Comparison of ENCODE assay signal across 9 cellular contexts in genomic region chr2:4763009-4763408, GRCh38.
DNase-seq lines count a peak whose midpoint lies in the region; ATAC-seq and TF ChIP-seq lines count a peak whose summit lies in the region.
"Had no signal": no experiment of that assay in that cellular context is flagged by ENCODE, and none has a peak within 500 bp of the region (broad histone marks: within the 10 kb centered on the region; RNA-seq: fewer than 3 reads in every experiment).

No MANE protein-coding gene starts in this region.

- CTCF ChIA-PET in A673 (lab: Charles Lee): interaction anchor here (0.5 to 2.0 kb wide), 13 partner anchors 13 to 1182 kb away, joined by 3 to 29 read pairs (median 3); no protein-coding TSS in a partner anchor
- CTCF ChIA-PET in OCI-LY7 (lab: Charles Lee; ENCODE audit: unreplicated experiment): no interaction called here

- no peaks in the 10 kb centered on the region for H4K20me1 ChIP-seq in OCI-LY7 (ENCODE audit: insufficient read depth, low read length)

- H3K9me2 ChIP-seq in OCI-LY7 (ENCODE audit: insufficient read depth, low read length): no peaks in the 10 kb centered on the region

- H3K4me3 ChIP-seq in A673 (ENCODE audit: low read depth, low read length, poor library complexity, severe bottlenecking): no peak overlapping the region
- H3K4me3 ChIP-seq in OCI-LY7 (ENCODE audit: low read depth, low read length, poor library complexity, severe bottlenecking): no peak overlapping the region

- H3K27ac Mint-ChIP-seq in activated naive CD4-positive, alpha-beta T cell treated with anti-CD3 and anti-CD28 coated beads, Interleukin-2, amount 50 U/mL, for 72 hours: no peak overlapping the region
- H3K27ac Mint-ChIP-seq: memory B cell had no signal

- intact Hi-C loops in A673 (cut with micrococcal nuclease; ENCODE audit: unreplicated experiment) (loop anchor here (1.0 to 10.0 kb wide), 6 partner anchors 178 to 806 kb away; no protein-coding TSS in a partner anchor), OCI-LY7 (cut with micrococcal nuclease; ENCODE audit: unreplicated experiment) (loop anchor here (1.0 to 10.0 kb wide), 2 partner anchors 408 to 804 kb away; no protein-coding TSS in a partner anchor), head of caudate nucleus (cut with DNase I) (no loop called here)

- H2AFZ ChIP-seq in OCI-LY7 (ENCODE audit: low read length): no peak overlapping the region

- DNase-seq in A673 (ENCODE audit: low spot score) (peak; percentile 94), KG1 (lab: John Stamatoyannopoulos, UW) (peak; percentile 1), OCI-LY7 (ENCODE audit: low spot score) (peak; percentile 55), head of caudate nucleus (peak in 25 of 42 donors; percentile 5 to 61 (median 23)), SKM-1 (lab: John Stamatoyannopoulos, UW; ENCODE audit: unreplicated experiment) (no peak)
- no peak for DNase-seq in activated naive CD4-positive, alpha-beta T cell treated with anti-CD3 and anti-CD28 coated beads, Interleukin-2, amount 50 U/mL, for 72 hours (ENCODE audit: low spot score in 2 of 2)

- BruUV-seq in A673 (replicated peaks; lab: Mats Ljungman, UMichigan) (TSS peak; percentile 89), OCI-LY7 (replicated peaks; lab: Mats Ljungman, UMichigan) (no TSS peak)

- H3K36me3 ChIP-seq in A673 (ENCODE audit: insufficient read depth, low read length, poor library complexity, severe bottlenecking) (no peaks in the 10 kb centered on the region), OCI-LY7 (ENCODE audit: insufficient read depth, low read length) (no peaks in the 10 kb centered on the region)

- peaks cover 23 to 25% of the 10 kb centered on the region in 2 donors for H3K9me3 Mint-ChIP-seq in activated naive CD4-positive, alpha-beta T cell treated with anti-CD3 and anti-CD28 coated beads, Interleukin-2, amount 50 U/mL, for 72 hours

- peaks cover 4% of the 10 kb centered on the region for H3K9me3 ChIP-seq in A673 (ENCODE audit: low read depth, low read length, poor library complexity, severe bottlenecking)
- no peaks in the 10 kb centered on the region for H3K9me3 ChIP-seq in OCI-LY7 (ENCODE audit: low read length)

- H3K27ac ChIP-seq in A673 (ENCODE audit: low read depth, low read length, poor library complexity, severe bottlenecking): peak overlapping the region; percentile 84
- no peak overlapping the region for H3K27ac ChIP-seq in OCI-LY7 (ENCODE audit: low read depth, low read length, poor library complexity, severe bottlenecking)

- ATAC-seq in GM19324 (IDR thresholded peaks at IDR 0.05; ENCODE audit: low FRiP score, unreplicated experiment): no peak
- no peak for ATAC-seq in GM19351 (IDR thresholded peaks at IDR 0.05; ENCODE audit: unreplicated experiment)
- ATAC-seq in activated naive CD4-positive, alpha-beta T cell treated with anti-CD3 and anti-CD28 coated beads, Interleukin-2, amount 50 U/mL, for 72 hours: no peak

- H3K4me2 ChIP-seq in OCI-LY7 (ENCODE audit: low read length): no peak overlapping the region

- H3K4me1 ChIP-seq in A673 (ENCODE audit: insufficient read depth, low read length, poor library complexity, severe bottlenecking): peaks cover 42% of the 10 kb centered on the region
- H3K4me1 ChIP-seq in OCI-LY7 (ENCODE audit: insufficient read depth, low read length, poor library complexity, severe bottlenecking): no peaks in the 10 kb centered on the region

- H3K79me2 ChIP-seq in OCI-LY7 (ENCODE audit: insufficient read depth, low read depth, low read length): no peaks in the 10 kb centered on the region

- H3K36me3 Mint-ChIP-seq in activated naive CD4-positive, alpha-beta T cell treated with anti-CD3 and anti-CD28 coated beads, Interleukin-2, amount 50 U/mL, for 72 hours: peaks cover 0 to 5% of the 10 kb centered on the region in 2 donors
- H3K36me3 Mint-ChIP-seq: memory B cell had no signal

- TF ChIP-seq CTCF in A673 (conservative IDR thresholded peaks at IDR 0.05; ENCODE audit: low read depth, low read length) (peak; percentile 93), OCI-LY7 (conservative IDR thresholded peaks at IDR 0.05; ENCODE audit: low read length) (peak; percentile 86)

- H3K27me3 ChIP-seq in A673 (replicated peaks; ENCODE audit: insufficient read depth, low read depth, low read length, poor library complexity): no peaks in the 10 kb centered on the region

- POLR2A ChIA-PET in A673 (lab: Charles Lee; ENCODE audit: low non-redundant PET): interaction anchor here (0.6 to 1.2 kb wide), 2 partner anchors 178 to 611 kb away, joined by 7 to 14 read pairs; no protein-coding TSS in a partner anchor
- POLR2A ChIA-PET in OCI-LY7 (lab: Charles Lee): no interaction called here

Comparison
In these comparisons a context has a peak if more than half of its experiments do, and no peak if none do; other contexts are left out.
1. DNase-seq: peak in A673 (single experiment), KG1 (single experiment), OCI-LY7 (single experiment) and head of caudate nucleus (25 of 42); none in activated naive CD4-positive, alpha-beta T cell treated with anti-CD3 and anti-CD28 coated beads, Interleukin-2, amount 50 U/mL, for 72 hours (0 of 2) and SKM-1 (single experiment).